In genomic region chr11:47550288-47551052, GRCh38 we compare ENCODE assay signal across 10 cellular contexts. TPM values are rescaled to one million over a fixed set of nuclear protein-coding genes. Genes with fewer than 3 reads are reported as not detected.
DNase-seq lines count a peak whose midpoint lies in the region; ATAC-seq and TF ChIP-seq lines count a peak whose summit lies in the region.
"Had no signal": no experiment of that assay in that cellular context is flagged by ENCODE, and none has a peak within 500 bp of the region (broad histone marks: within the 10 kb centered on the region; RNA-seq: fewer than 3 reads in every experiment).

No MANE protein-coding gene starts in this region.

- no peak overlapping the region for H2AFZ ChIP-seq in smooth muscle cell (ENCODE audit: low read depth)

- no peak for DNase-seq in T-helper 2 cell treated with Interferon-gamma antibody and Interleukin-4, amounts not matched to agents 5 μg/mL and 100 μg/mL, for 36 hours (ENCODE audit: low spot score)
- DNase-seq in T-helper 2 cell (no peak), T-cell (no peak), fibroblast of villous mesenchyme (ENCODE audit: low read depth) (peak; percentile 33), smooth muscle cell (lab: John Stamatoyannopoulos, UW; ENCODE audit: unreplicated experiment) (no peak), SJCRH30 (no peak), sciatic nerve (ENCODE audit: low spot score) (no peak)
- DNase-seq: NCI-H2081 treated with DMSO at 0.1 percent for 48 hours had no signal

- H3K4me2 ChIP-seq in smooth muscle cell, result no peak overlapping the region

- H3K27me3 ChIP-seq in smooth muscle cell (ENCODE audit: low read depth) (no peaks in the 10 kb centered on the region), SJCRH30 (no peaks in the 10 kb centered on the region)

- no peak overlapping the region for H3K27ac ChIP-seq in smooth muscle cell (ENCODE audit: low read depth)
- no peak overlapping the region for H3K27ac ChIP-seq in SJCRH30

- ATAC-seq in T-cell (replicated peaks in 1 of 4), result no peak
- ATAC-seq in sciatic nerve, result no peak
- ATAC-seq in HG02840 (IDR thresholded peaks at IDR 0.05; ENCODE audit: low FRiP score, unreplicated experiment), result no peak

- peaks cover 32% of the 10 kb centered on the region for H3K4me1 Mint-ChIP-seq in T-helper 2 cell treated with Interferon-gamma antibody and Interleukin-4, amounts not matched to agents 5 μg/mL and 100 μg/mL, for 36 hours (ENCODE audit: low read depth)
- H3K4me1 Mint-ChIP-seq in T-cell, result peaks cover 57 to 59% (median 58%) of the 10 kb centered on the region in 3 donors

- WGBS in smooth muscle cell (ENCODE audit: low lambda C conversion rate), result 96% methylated on average over 10 of the region's 10 CpGs

- no peaks in the 10 kb centered on the region for H3F3A ChIP-seq in smooth muscle cell (ENCODE audit: low read depth)

- no peak overlapping the region for H3K4me3 ChIP-seq in fibroblast of villous mesenchyme (ENCODE audit: low read depth, low read length)
- peak overlapping the region; percentile 99 for H3K4me3 ChIP-seq in smooth muscle cell
- H3K4me3 ChIP-seq in SJCRH30, result no peak overlapping the region

- CTCF ChIA-PET in T-cell (lab: Charles Lee), result interaction anchor here in 1 of 2 donors (1.3 to 1.5 kb wide), 2 partner anchors 14 to 27 kb away, joined by 6 to 9 read pairs; no protein-coding TSS in a partner anchor

- H3K4me3 Mint-ChIP-seq in T-helper 2 cell treated with Interferon-gamma antibody and Interleukin-4, amounts not matched to agents 5 μg/mL and 100 μg/mL, for 36 hours, result peak overlapping the region; percentile 98
- peak overlapping the region; percentile 50 to 98 (median 59) for H3K4me3 Mint-ChIP-seq in T-cell

- H3K36me3 Mint-ChIP-seq in T-helper 2 cell treated with Interferon-gamma antibody and Interleukin-4, amounts not matched to agents 5 μg/mL and 100 μg/mL, for 36 hours (ENCODE audit: low read depth), result peaks cover 29% of the 10 kb centered on the region
- H3K36me3 Mint-ChIP-seq in T-cell, result peaks cover 13% of the 10 kb centered on the region

- POLR2A ChIA-PET in T-cell (lab: Charles Lee), result interaction anchor here in 1 of 2 donors (0.6 kb wide), 1 partner anchor 48 kb away, joined by 4 read pairs; no protein-coding TSS in a partner anchor

- H3K27ac Mint-ChIP-seq in T-helper 2 cell treated with Interferon-gamma antibody and Interleukin-4, amounts not matched to agents 5 μg/mL and 100 μg/mL, for 36 hours, result peak overlapping the region; percentile 39
- peak overlapping the region; percentile 31 to 59 for H3K27ac Mint-ChIP-seq in T-cell

- intact Hi-C loops in sciatic nerve (cut with DNase I), result no loop called here

- H3K9me3 ChIP-seq in smooth muscle cell (replicated peaks; ENCODE audit: low read depth), result no peaks in the 10 kb centered on the region
- H3K9me3 ChIP-seq in SJCRH30 (replicated peaks), result no peaks in the 10 kb centered on the region

- H3K9ac ChIP-seq in smooth muscle cell (ENCODE audit: low read depth), result no peak overlapping the region

- H3K36me3 ChIP-seq in smooth muscle cell (ENCODE audit: low read depth), result no peaks in the 10 kb centered on the region
- peaks cover 26% of the 10 kb centered on the region for H3K36me3 ChIP-seq in SJCRH30

- TF ChIP-seq CTCF in fibroblast of villous mesenchyme (IDR thresholded peaks at IDR 0.05; ENCODE audit: insufficient read depth, low read depth, low read length), result no peak
- no peak for TF ChIP-seq CTCF in smooth muscle cell (IDR thresholded peaks at IDR 0.05; ENCODE audit: borderline replicate concordance, insufficient read depth, poor library complexity, severe bottlenecking)

- no peaks in the 10 kb centered on the region for H3K9me3 Mint-ChIP-seq in T-helper 2 cell treated with Interferon-gamma antibody and Interleukin-4, amounts not matched to agents 5 μg/mL and 100 μg/mL, for 36 hours
- H3K9me3 Mint-ChIP-seq in T-cell, result no peaks in the 10 kb centered on the region

- peaks cover 69% of the 10 kb centered on the region for H4K20me1 ChIP-seq in smooth muscle cell (ENCODE audit: low read depth)

- peaks cover 21% of the 10 kb centered on the region for H3K4me1 ChIP-seq in smooth muscle cell (ENCODE audit: low read depth)
- peaks cover 13% of the 10 kb centered on the region for H3K4me1 ChIP-seq in SJCRH30

- H3K27me3 Mint-ChIP-seq in T-helper 2 cell treated with Interferon-gamma antibody and Interleukin-4, amounts not matched to agents 5 μg/mL and 100 μg/mL, for 36 hours (ENCODE audit: low read depth), result no peaks in the 10 kb centered on the region
- no peaks in the 10 kb centered on the region for H3K27me3 Mint-ChIP-seq in T-cell

- peaks cover 75% of the 10 kb centered on the region for H3K79me2 ChIP-seq in smooth muscle cell (ENCODE audit: low read depth)

RNA-seq across cellular contexts. Expression of gene CELF1, which starts 2.5 kb away (rescaled TPM):
- total RNA-seq in T-cell (100 to 1,000 TPM; 109 to 124 (median 123) TPM), fibroblast of villous mesenchyme (124 and 128 TPM in 2 replicates), smooth muscle cell (64.8 and 78.2 TPM in 2 replicates), sciatic nerve (113 TPM)
- polyA plus RNA-seq in smooth muscle cell, result 42.5 and 49.4 TPM in 2 replicates
- total RNA-seq in SJCRH30 (2014; rRNA removed; shearing (Covaris generic)), result 107 and 108 TPM in 2 replicates

RNA-seq across cellular contexts. Expression of gene PTPMT1, which starts 14.9 kb away (rescaled TPM):
- total RNA-seq in T-cell (10 to 100 TPM; 14.9 to 25.3 (median 25.0) TPM), fibroblast of villous mesenchyme (66.7 and 71.7 TPM in 2 replicates), smooth muscle cell (136 and 152 TPM in 2 replicates), sciatic nerve (31.3 TPM)
- polyA plus RNA-seq in smooth muscle cell, result 75.5 and 103 TPM in 2 replicates
- 47.9 and 53.3 TPM in 2 replicates for total RNA-seq in SJCRH30 (2014; rRNA removed; shearing (Covaris generic))

RNA-seq across cellular contexts. Expression of gene KBTBD4, which starts 28.3 kb away (rescaled TPM):
- 10 to 100 TPM; 19.1 to 23.6 (median 21.6) TPM for total RNA-seq in T-cell
- 18.7 and 24.2 TPM in 2 replicates for total RNA-seq in fibroblast of villous mesenchyme
- total RNA-seq in smooth muscle cell, result 9.4 and 17.5 TPM in 2 replicates
- 13.7 and 14.2 TPM in 2 replicates for polyA plus RNA-seq in smooth muscle cell
- total RNA-seq in SJCRH30 (2014; rRNA removed; shearing (Covaris generic)), result 19.3 and 22.1 TPM in 2 replicates
- total RNA-seq in sciatic nerve, result 12.5 TPM

RNA-seq across cellular contexts. Expression of gene NDUFS3, which starts 28.4 kb away (rescaled TPM):
- total RNA-seq in T-cell (100 to 1,000 TPM in 1 of 5 donors, 10 to 100 TPM in 4; 69.1 to 105 (median 76.1) TPM), fibroblast of villous mesenchyme (66.1 and 70.5 TPM in 2 replicates), smooth muscle cell (53.8 and 60.8 TPM in 2 replicates), sciatic nerve (46.0 TPM)
- 106 and 110 TPM in 2 replicates for polyA plus RNA-seq in smooth muscle cell
- total RNA-seq in SJCRH30 (2014; rRNA removed; shearing (Covaris generic)), result 118 and 135 TPM in 2 replicates

RNA-seq across cellular contexts. Expression of gene FAM180B, which starts 36.0 kb away (rescaled TPM):
- total RNA-seq in T-cell (under 1 TPM in 3 of 5 donors, not detected in 2; 0.20 to 0.51 (median 0.28) TPM), fibroblast of villous mesenchyme (not detected in 2 replicates), smooth muscle cell (not detected in 2 replicates), sciatic nerve (3.0 TPM)
- polyA plus RNA-seq in smooth muscle cell, result 0.46 TPM in 1 of 2 replicates, not detected in the other
- 0.16 and 0.43 TPM in 2 replicates for total RNA-seq in SJCRH30 (2014; rRNA removed; shearing (Covaris generic))
- total RNA-seq: dermis microvascular lymphatic vessel endothelial cell had no signal
